8 cellular contexts compared by ENCODE assay signal in the genomic region with DNA sequence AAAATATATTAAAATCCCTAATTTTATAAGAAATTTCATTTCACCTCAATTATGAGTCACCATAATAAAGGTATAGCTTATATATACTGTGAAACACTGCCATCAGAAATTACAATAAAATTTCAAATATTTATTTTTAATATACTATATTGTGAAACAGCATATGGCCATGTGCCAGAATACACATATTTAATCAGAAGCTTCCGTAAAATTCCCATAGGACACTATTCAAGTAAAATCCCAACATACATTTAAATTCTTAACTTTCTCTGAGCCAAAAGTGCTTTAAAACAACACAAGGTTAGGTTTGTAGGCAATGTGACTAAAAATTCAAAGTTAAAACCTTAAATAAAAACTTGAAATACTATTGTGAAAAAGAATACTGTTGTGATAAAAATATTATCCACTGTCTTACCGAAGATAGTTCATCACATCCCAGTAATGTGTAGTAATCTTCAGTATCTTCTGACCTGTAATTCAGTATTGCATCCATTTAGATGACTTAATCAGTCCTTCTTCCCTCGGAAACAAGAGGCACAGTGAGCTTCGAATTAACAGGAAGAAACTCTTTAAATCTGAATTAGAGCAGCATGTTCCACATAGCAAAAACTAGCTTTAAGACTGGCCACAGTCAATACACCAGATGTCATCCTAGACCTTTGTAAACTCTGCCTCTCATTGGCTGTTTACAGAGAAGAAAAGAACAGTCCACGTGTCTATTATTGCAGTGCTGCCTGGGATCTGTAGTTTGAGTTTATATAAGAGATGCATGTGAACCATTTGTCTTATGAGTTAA. TPM values are rescaled to one million over a fixed set of nuclear protein-coding genes. Genes with fewer than 3 reads are reported as not detected.
DNase-seq lines count a peak whose midpoint lies in the region; ATAC-seq and TF ChIP-seq lines count a peak whose summit lies in the region.

Gene DNAJC12 (minus strand): TSS at position 670 of the 796 bp plus-strand sequence. CDS start 177 bp downstream, at position 493.

- peaks cover 7% of the 10 kb centered on the region for H3K36me3 Mint-ChIP-seq in activated CD8-positive, alpha-beta memory T cell treated with anti-CD3 and anti-CD28 coated beads, Interleukin-2, amount 10 ng/mL, durations not matched to agents 7 days and 5 days

- H3K9me3 ChIP-seq in adrenal gland (replicated peaks in 1 of 3) (no peaks in the 10 kb centered on the region), iPS-18a (ENCODE audit: control insufficient read depth, low read depth, low read length) (no peaks in the 10 kb centered on the region), tibial nerve (peaks cover 0 to 4% (median 0%) of the 10 kb centered on the region in 4 donors)

- peak; percentile 99 for ATAC-seq in activated CD8-positive, alpha-beta memory T cell treated with anti-CD3 and anti-CD28 coated beads, Interleukin-2, amount 10 ng/mL, durations not matched to agents 7 days and 5 days
- peak; percentile 65 for ATAC-seq in HG03139 (IDR thresholded peaks at IDR 0.05; ENCODE audit: unreplicated experiment)

- H3K27ac Mint-ChIP-seq in activated CD8-positive, alpha-beta memory T cell treated with anti-CD3 and anti-CD28 coated beads, Interleukin-2, amount 10 ng/mL, durations not matched to agents 7 days and 5 days, result peak within 1 kb of the TSS; percentile 57

- H3K36me3 ChIP-seq in adrenal gland (replicated peaks in 1 of 2) (no peaks in the 10 kb centered on the region), iPS-18a (ENCODE audit: control insufficient read depth, low read depth, low read length) (no peaks in the 10 kb centered on the region), tibial nerve (no peaks in the 10 kb centered on the region)

- H3K4me3 ChIP-seq in adrenal gland (peak within 1 kb of the TSS in 1 of 4 donors; percentile 48), iPS-18a (ENCODE audit: low read length) (peak within 1 kb of the TSS; percentile 12), tibial nerve (peak within 1 kb of the TSS in 1 of 4 donors; percentile 17)

- H3K4me1 ChIP-seq in adrenal gland (replicated peaks in 1 of 2) (peaks cover 0 to 4% of the 10 kb centered on the region in 2 donors), iPS-18a (ENCODE audit: control insufficient read depth, low read depth, low read length) (no peaks in the 10 kb centered on the region), tibial nerve (peaks cover 0 to 6% (median 0%) of the 10 kb centered on the region in 4 donors)

- H3K9me3 Mint-ChIP-seq in activated CD8-positive, alpha-beta memory T cell treated with anti-CD3 and anti-CD28 coated beads, Interleukin-2, amount 10 ng/mL, durations not matched to agents 7 days and 5 days (ENCODE audit: low read depth), result no peaks in the 10 kb centered on the region

- TF ChIP-seq EP300 in tibial nerve (IDR thresholded peaks at IDR 0.05), result no peak

- H3K27me3 Mint-ChIP-seq in activated CD8-positive, alpha-beta memory T cell treated with anti-CD3 and anti-CD28 coated beads, Interleukin-2, amount 10 ng/mL, durations not matched to agents 7 days and 5 days, result no peaks in the 10 kb centered on the region

- WGBS in adrenal gland, 4 donors, result 10 to 18% (median 13%) methylated on average over 5 of the region's 5 CpGs
- 11 to 16% methylated on average over 5 of the region's 5 CpGs for WGBS in tibial nerve, 2 donors

- peak within 1 kb of the TSS; percentile 66 for H3K4me3 Mint-ChIP-seq in activated CD8-positive, alpha-beta memory T cell treated with anti-CD3 and anti-CD28 coated beads, Interleukin-2, amount 10 ng/mL, durations not matched to agents 7 days and 5 days

- H3K9ac ChIP-seq in iPS-18a (ENCODE audit: low read length), result peak within 1 kb of the TSS; percentile 0

- H3K27ac ChIP-seq in adrenal gland (peak within 1 kb of the TSS in 2 of 5 donors; percentile 19 to 36), iPS-18a (ENCODE audit: low read length) (no peak within 1 kb of the TSS), tibial nerve (no peak within 1 kb of the TSS)

- H3K27me3 ChIP-seq in adrenal gland (no peaks in the 10 kb centered on the region), iPS-18a (ENCODE audit: control insufficient read depth, insufficient read depth, low read length) (no peaks in the 10 kb centered on the region), tibial nerve (no peaks in the 10 kb centered on the region)

- DNase-seq in activated CD8-positive, alpha-beta memory T cell treated with anti-CD3 and anti-CD28 coated beads, Interleukin-2, amount 10 ng/mL, durations not matched to agents 7 days and 5 days, result no peak
- no peak for DNase-seq in activated CD8-positive, alpha-beta memory T cell treated with anti-CD3 and anti-CD28 coated beads, Interleukin-2, amount 50 U/mL, for 48 hours
- peak; percentile 24 to 75 for DNase-seq in NCI-H524 (lab: John Stamatoyannopoulos, UW)
- peak in 2 of 7 donors; percentile 32 to 46 for DNase-seq in adrenal gland
- peak; percentile 36 for DNase-seq in smooth muscle cell of the brain vasculature (ENCODE audit: low read depth, low spot score)
- no peak for DNase-seq in tibial nerve (ENCODE audit: low spot score in 2 of 2)

- CTCF ChIA-PET in activated CD8-positive, alpha-beta memory T cell treated with anti-CD3 and anti-CD28 coated beads, Interleukin-2, amount 10 ng/mL, durations not matched to agents 7 days and 5 days (lab: Charles Lee), result interaction anchor here (0.8 to 2.6 kb wide), 6 partner anchors 10 to 49 kb away, joined by 3 to 9 read pairs (median 4); no protein-coding TSS in a partner anchor

- TF ChIP-seq POLR2A in adrenal gland (IDR thresholded peaks at IDR 0.05), result peak; percentile 54 to 79
- TF ChIP-seq POLR2A in tibial nerve (IDR thresholded peaks at IDR 0.05), result no peak

- peaks cover 17% of the 10 kb centered on the region for H3K4me1 Mint-ChIP-seq in activated CD8-positive, alpha-beta memory T cell treated with anti-CD3 and anti-CD28 coated beads, Interleukin-2, amount 10 ng/mL, durations not matched to agents 7 days and 5 days

- no peak for TF ChIP-seq CTCF in adrenal gland (IDR thresholded peaks at IDR 0.05)
- no peak for TF ChIP-seq CTCF in tibial nerve (IDR thresholded peaks at IDR 0.05)

- intact Hi-C loops in adrenal gland (cut with DNase I), result no loop called here

RNA-seq across cellular contexts. Expression of gene DNAJC12, which starts in this region (rescaled TPM):
- total RNA-seq in activated CD8-positive, alpha-beta memory T cell treated with anti-CD3 and anti-CD28 coated beads, Interleukin-2, amount 10 ng/mL, durations not matched to agents 7 days and 5 days, result 10 to 100 TPM in 1 of 2 experiments, 1 to 10 TPM in 1; 8.8 to 40.8 TPM
- 100 to 1,000 TPM in 2 of 8 donors, 10 to 100 TPM in 6; 38.7 to 228 (median 65.2) TPM for total RNA-seq in adrenal gland
- polyA plus RNA-seq in adrenal gland, result 100 to 1,000 TPM in 1 of 3 donors, 10 to 100 TPM in 2; 21.0 to 134 (median 58.4) TPM
- 1 to 10 TPM; 1.2 to 5.4 (median 3.3) TPM for total RNA-seq in tibial nerve

Comparison
In these comparisons a context has a peak if more than half of its experiments do, and no peak if none do; other contexts are left out.
1. DNase-seq: peak in NCI-H524 (2 of 2) and smooth muscle cell of the brain vasculature (single experiment); none in activated CD8-positive, alpha-beta memory T cell treated with anti-CD3 and anti-CD28 coated beads, Interleukin-2, amount 10 ng/mL, durations not matched to agents 7 days and 5 days (single experiment), activated CD8-positive, alpha-beta memory T cell treated with anti-CD3 and anti-CD28 coated beads, Interleukin-2, amount 50 U/mL, for 48 hours (single experiment) and tibial nerve (0 of 2).
2. POLR2A ChIP-seq: peak in adrenal gland (2 of 2); none in tibial nerve (0 of 2).